ENCODE assay signal across 20 cellular contexts in the genomic region with DNA sequence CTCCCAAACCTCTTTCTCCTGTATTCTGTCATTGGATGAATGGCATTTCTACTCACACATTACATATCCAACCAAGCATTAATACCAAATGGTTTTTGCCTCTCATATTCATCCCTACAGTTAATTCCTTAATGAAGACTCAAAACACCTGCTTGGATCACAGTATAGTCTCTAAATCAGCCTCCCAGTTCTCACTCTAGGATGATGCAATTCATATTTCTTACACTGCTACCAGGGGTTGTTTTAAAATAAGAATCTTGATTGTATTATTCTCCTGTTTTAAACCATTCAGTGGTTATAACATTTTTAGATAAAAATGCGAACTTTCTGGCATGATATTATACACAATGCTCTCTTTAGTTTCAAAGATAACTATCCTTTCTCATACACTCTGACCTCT.
DNase-seq lines count a peak whose midpoint lies in the region; ATAC-seq, FAIRE-seq and TF ChIP-seq lines count a peak whose summit lies in the region.
"Had no signal": no experiment of that assay in that cellular context is flagged by ENCODE, and none has a peak within 500 bp of the region (broad histone marks: within the 10 kb centered on the region; RNA-seq: fewer than 3 reads in every experiment).

No MANE protein-coding gene starts in this region.

- CTCF ChIA-PET in HepG2 (lab: Yijun Ruan, JAX; ENCODE audit: low intra/inter-chr PET ratio, low total read pairs), result no interaction called here

- H3K4me2 ChIP-seq in HepG2 (ENCODE audit: low read depth, low read length) (no peak overlapping the region), keratinocyte (ENCODE audit: control insufficient read depth, extremely low read depth, insufficient read depth, low read depth, low read length) (no peak overlapping the region)

- H3K27ac ChIP-seq in HepG2 (ENCODE audit: extremely low read length, insufficient read depth, low read length) (no peak overlapping the region), right lobe of liver (no peak overlapping the region), keratinocyte (ENCODE audit: control insufficient read depth, insufficient read depth, low read length) (no peak overlapping the region)
- H3K27ac ChIP-seq: BLaER1 treated with 17β-estradiol and CSF1 and Interleukin-3, amounts not matched to agents 10 nM and 100 nM had no signal

- WGBS in HepG2 (ENCODE audit: low lambda C conversion rate), result 0% methylated on average over 1 of the region's 1 CpG
- WGBS in right lobe of liver (ENCODE audit: insufficient coverage, low coverage, low lambda C conversion rate, missing lambda C conversion rate), result 53% methylated on average over 1 of the region's 1 CpG

- TF ChIP-seq POLR2A in HepG2 (IDR thresholded peaks at IDR 0.05; ENCODE audit: insufficient read depth in 1 of 2, low read depth in 2 of 2, low read length in 2 of 2), result no peak
- no peak for TF ChIP-seq POLR2A in right lobe of liver (IDR thresholded peaks at IDR 0.05)

- dilution Hi-C loops in keratinocyte (cut with MboI; ENCODE audit: extremely low pct_ligation_motif_present, low sequenced_read_pairs), result no loop called here

- no peaks in the 10 kb centered on the region for H3K4me1 ChIP-seq in HepG2 (ENCODE audit: insufficient read depth, low read length)
- no peaks in the 10 kb centered on the region for H3K4me1 ChIP-seq in right lobe of liver
- peaks cover 6% of the 10 kb centered on the region for H3K4me1 ChIP-seq in keratinocyte (ENCODE audit: control insufficient read depth, extremely low read depth, insufficient read depth, low read length)

- H3K9me3 Mint-ChIP-seq in chondrocyte (ENCODE audit: low read depth), result no peaks in the 10 kb centered on the region
- H3K9me3 Mint-ChIP-seq: CD8-positive, alpha-beta memory T cell had no signal

- H3K9me3 ChIP-seq in HepG2 (ENCODE audit: low read length) (no peaks in the 10 kb centered on the region), right lobe of liver (no peaks in the 10 kb centered on the region), keratinocyte (ENCODE audit: control insufficient read depth, low read depth, low read length) (no peaks in the 10 kb centered on the region)
- H3K9me3 ChIP-seq: BLaER1 treated with 17β-estradiol and CSF1 and Interleukin-3, amounts not matched to agents 10 nM and 100 nM had no signal

- in situ Hi-C loops in HepG2 (cut with HindIII; ENCODE audit: extremely low pct_ligation_motif_present, low pct_unique_long_range_greater_than_20kb), result no loop called here

- no TSS peak for BruUV-seq in HepG2 (replicated peaks; lab: Mats Ljungman, UMichigan)

- H3K9ac ChIP-seq in HepG2 (ENCODE audit: insufficient read depth, low read depth, low read length) (no peak overlapping the region), keratinocyte (ENCODE audit: control insufficient read depth, extremely low read depth, insufficient read depth, low read length) (no peak overlapping the region)
- H3K9ac ChIP-seq: BLaER1 treated with 17β-estradiol and CSF1 and Interleukin-3, amounts not matched to agents 10 nM and 100 nM had no signal

- POLR2A ChIA-PET in HepG2 (lab: Yijun Ruan, JAX), result no interaction called here

- no peaks in the 10 kb centered on the region for H3K36me3 Mint-ChIP-seq in chondrocyte (ENCODE audit: low read depth)
- H3K36me3 Mint-ChIP-seq: CD8-positive, alpha-beta memory T cell had no signal

- H3K79me2 ChIP-seq in HepG2 (ENCODE audit: insufficient read depth, low read length), result no peaks in the 10 kb centered on the region
- no peaks in the 10 kb centered on the region for H3K79me2 ChIP-seq in keratinocyte (ENCODE audit: control insufficient read depth, insufficient read depth, low read length)

- H3K9me1 ChIP-seq in keratinocyte (ENCODE audit: control insufficient read depth, extremely low read depth, insufficient read depth, low read length), result no peaks in the 10 kb centered on the region

- H3K36me3 ChIP-seq in HepG2 (replicated peaks in 1 of 2; ENCODE audit: control insufficient read depth in 1 of 2, insufficient read depth in 2 of 2, low read length in 2 of 2) (no peaks in the 10 kb centered on the region), right lobe of liver (no peaks in the 10 kb centered on the region), keratinocyte (ENCODE audit: control insufficient read depth in 2 of 2, extremely low read depth in 1 of 2, insufficient read depth in 2 of 2, low read length in 2 of 2) (no peaks in the 10 kb centered on the region)
- H3K36me3 ChIP-seq: BLaER1 treated with 17β-estradiol and CSF1 and Interleukin-3, amounts not matched to agents 10 nM and 100 nM had no signal

- ATAC-seq in HepG2 (no peak), right lobe of liver (no peak), GM21723 (IDR thresholded peaks at IDR 0.05; ENCODE audit: unreplicated experiment) (no peak)
- ATAC-seq: GM12878 had no signal

- TF ChIP-seq EP300 in HepG2 (IDR thresholded peaks at IDR 0.05; ENCODE audit: low read depth in 2 of 2, low read length in 2 of 2) (no peak), HepG2 (CRISPR knock-in tag; IDR thresholded peaks at IDR 0.05; ENCODE audit: borderline replicate concordance) (no peak)

- H3K27me3 ChIP-seq in HepG2 (ENCODE audit: control insufficient read depth in 1 of 2, insufficient read depth in 2 of 2, low read length in 2 of 2), result no peaks in the 10 kb centered on the region
- H3K27me3 ChIP-seq in right lobe of liver, result no peaks in the 10 kb centered on the region
- H3K27me3 ChIP-seq in keratinocyte (ENCODE audit: control insufficient read depth, extremely low read depth, insufficient read depth, low read length), result no peaks in the 10 kb centered on the region
- H3K27me3 ChIP-seq: BLaER1 treated with 17β-estradiol and CSF1 and Interleukin-3, amounts not matched to agents 10 nM and 100 nM had no signal

- no peaks in the 10 kb centered on the region for H4K20me1 ChIP-seq in HepG2 (ENCODE audit: insufficient read depth, low read length)
- no peaks in the 10 kb centered on the region for H4K20me1 ChIP-seq in keratinocyte (ENCODE audit: control insufficient read depth, extremely low read depth, insufficient read depth, low read length)
- H4K20me1 ChIP-seq: BLaER1 treated with 17β-estradiol and CSF1 and Interleukin-3, amounts not matched to agents 10 nM and 100 nM had no signal

- TF ChIP-seq CTCF in HepG2 (CRISPR knock-in tag; IDR thresholded peaks at IDR 0.05) (no peak), right lobe of liver (IDR thresholded peaks at IDR 0.05) (no peak), chondrocyte (IDR thresholded peaks at IDR 0.05) (no peak), keratinocyte (optimal IDR thresholded peaks at IDR 0.05 in 1 of 3, IDR thresholded peaks at IDR 0.05 in 1 of 3, conservative IDR thresholded peaks at IDR 0.05 in 1 of 3; ENCODE audit: extremely low read depth in 1 of 3, insufficient read depth in 2 of 3, low read length in 3 of 3) (no peak)

- TF ChIP-seq RAD21 in HepG2 (CRISPR knock-in tag; IDR thresholded peaks at IDR 0.05), result no peak

- no peak overlapping the region for H3K4me3 Mint-ChIP-seq in chondrocyte (ENCODE audit: unreplicated experiment)
- H3K4me3 Mint-ChIP-seq: CD8-positive, alpha-beta memory T cell had no signal

- H3K4me3 ChIP-seq in HepG2 (replicated peaks in 1 of 3; ENCODE audit: insufficient read depth in 1 of 3, low read depth in 2 of 3, low read length in 3 of 3) (no peak overlapping the region), right lobe of liver (no peak overlapping the region), keratinocyte (ENCODE audit: control insufficient read depth in 2 of 3, extremely low read depth in 1 of 3, insufficient read depth in 2 of 3, low read depth in 1 of 3, low read length in 3 of 3) (no peak overlapping the region)
- H3K4me3 ChIP-seq: BLaER1 treated with 17β-estradiol and CSF1 and Interleukin-3, amounts not matched to agents 10 nM and 100 nM; GM12878 had no signal

- no peaks in the 10 kb centered on the region for H3K27me3 Mint-ChIP-seq in chondrocyte (ENCODE audit: low read depth)
- H3K27me3 Mint-ChIP-seq: CD8-positive, alpha-beta memory T cell had no signal

- peaks cover 18% of the 10 kb centered on the region for H3K4me1 Mint-ChIP-seq in chondrocyte (ENCODE audit: low read depth)
- H3K4me1 Mint-ChIP-seq: CD8-positive, alpha-beta memory T cell had no signal

- peak overlapping the region; percentile 29 for H3K27ac Mint-ChIP-seq in chondrocyte (ENCODE audit: unreplicated experiment)

- FAIRE-seq in HepG2 (lab: Jason Lieb, UNC), result no peak
- FAIRE-seq in keratinocyte (lab: Jason Lieb, UNC), result no peak
- FAIRE-seq: A204.1, GM12878, GM18507, RCC 7860 had no signal

- H2AFZ ChIP-seq in HepG2 (ENCODE audit: low read length) (no peak overlapping the region), keratinocyte (ENCODE audit: control insufficient read depth, low read length) (peak overlapping the region; percentile 80)

- intact Hi-C loops in HepG2 (cut with micrococcal nuclease; ENCODE audit: unreplicated experiment), result no loop called here
- intact Hi-C loops in right lobe of liver (cut with DNase I), result no loop called here

- DNase-seq in HepG2 (ENCODE audit: low spot score) (no peak), right lobe of liver (no peak), chondrocyte (ENCODE audit: low spot score) (no peak), keratinocyte (ENCODE audit: low read depth, low spot score) (no peak), hypothalamus (lab: John Stamatoyannopoulos, UW) (no peak), HuH-7 (ENCODE audit: low spot score) (no peak)
- DNase-seq in stimulated activated CD4-positive, alpha-beta T cell treated with anti-CD3 and anti-CD28 coated beads, Interleukin-15, amount 100 ng/mL, for 24 hours, result no peak
- DNase-seq: CD8-positive, alpha-beta memory T cell; GDM1; MV-4-11; NCI-H1436; NCI-H2029; NCI-H524; Right ventricle myocardium superior had no signal

TF ChIP-seq in HepG2, 621 proteins besides CTCF, POLR2A, EP300 and RAD21:
- TF ChIP-seq CREB1 (IDR thresholded peaks at IDR 0.05) (no peak), CREB1 (CRISPR knock-in tag; IDR thresholded peaks at IDR 0.05) (no peak), ZSCAN5A (CRISPR knock-in tag; IDR thresholded peaks at IDR 0.05; ENCODE audit: borderline replicate concordance) (no peak), ATF7 (IDR thresholded peaks at IDR 0.05) (0 out of 2 replicates have a peak, but pooled peaks have one; percentile 9), ATF7 (CRISPR knock-in tag; IDR thresholded peaks at IDR 0.05) (no peak), MAFK (conservative IDR thresholded peaks at IDR 0.05 in 1 of 2, IDR thresholded peaks at IDR 0.05 in 1 of 2; ENCODE audit: low read length in 2 of 2) (no peak), KMT2A (CRISPR knock-in tag; IDR thresholded peaks at IDR 0.05) (no peak)
